Comparison of ENCODE assay signal across 1 cellular context in the genomic region with DNA sequence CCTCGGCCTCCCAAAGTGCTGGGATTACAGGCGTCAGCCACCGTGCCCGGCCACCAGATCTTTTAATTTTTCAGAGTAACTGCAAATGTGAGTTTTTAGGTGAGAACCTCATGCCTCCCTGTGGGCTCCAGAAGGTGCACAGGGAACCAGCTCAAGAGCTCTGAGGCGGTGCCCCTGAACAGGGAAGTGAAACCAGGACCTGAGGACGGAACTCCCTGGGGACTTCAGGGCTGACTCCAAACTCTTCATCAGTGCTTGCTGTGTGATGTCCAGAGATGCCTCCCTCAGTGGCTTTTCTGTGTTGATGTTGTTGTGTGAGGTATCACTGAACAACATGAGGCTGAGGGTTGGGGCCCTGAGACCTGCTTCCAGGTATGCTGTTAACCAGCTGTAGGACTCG.
TF ChIP-seq lines count a peak whose summit lies in the region.

No MANE protein-coding gene starts in this region.

TF ChIP-seq in SK-N-SH, 30 proteins besides CTCF, POLR2A, EP300 and RAD21 (continued from another document):
- TF ChIP-seq MAX (IDR thresholded peaks at IDR 0.05; ENCODE audit: low read depth) = no peak
- TF ChIP-seq, protein P1, sequence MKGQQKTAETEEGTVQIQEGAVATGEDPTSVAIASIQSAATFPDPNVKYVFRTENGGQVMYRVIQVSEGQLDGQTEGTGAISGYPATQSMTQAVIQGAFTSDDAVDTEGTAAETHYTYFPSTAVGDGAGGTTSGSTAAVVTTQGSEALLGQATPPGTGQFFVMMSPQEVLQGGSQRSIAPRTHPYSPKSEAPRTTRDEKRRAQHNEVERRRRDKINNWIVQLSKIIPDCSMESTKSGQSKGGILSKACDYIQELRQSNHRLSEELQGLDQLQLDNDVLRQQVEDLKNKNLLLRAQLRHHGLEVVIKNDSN (IDR thresholded peaks at IDR 0.05; ENCODE audit: borderline replicate concordance, low read depth) = no peak
- no peak for TF ChIP-seq JUND (IDR thresholded peaks at IDR 0.05)
- no peak for TF ChIP-seq TAF1 (IDR thresholded peaks at IDR 0.05; ENCODE audit: borderline replicate concordance, low read depth, low read length)
